ENCODE assay signal across 9 cellular contexts in genomic region chr19:1057185-1057857, GRCh38. TPM values are rescaled to one million over a fixed set of nuclear protein-coding genes. Genes with fewer than 3 reads are reported as not detected.
DNase-seq lines count a peak whose midpoint lies in the region; ATAC-seq, FAIRE-seq and TF ChIP-seq lines count a peak whose summit lies in the region.
"Had no signal": no experiment of that assay in that cellular context is flagged by ENCODE, and none has a peak within 500 bp of the region (broad histone marks: within the 10 kb centered on the region; RNA-seq: fewer than 3 reads in every experiment).

No MANE protein-coding gene starts in this region.

- H3K36me3 ChIP-seq in H1 (ENCODE audit: control insufficient read depth in 2 of 4, insufficient read depth in 4 of 4, low read length in 3 of 4) (peaks cover 0 to 49% (median 14%) of the 10 kb centered on the region in 4 experiments; a peak in 6 of 8 replicates), upper lobe of right lung (no peaks in the 10 kb centered on the region), gastrocnemius medialis (peaks cover 0 to 59% of the 10 kb centered on the region in 2 donors)

- H3K23ac ChIP-seq in H1 (ENCODE audit: insufficient read length): no peak overlapping the region

- in situ Hi-C loops in gastrocnemius medialis (cut with MboI; ENCODE audit: low sequenced_read_pairs in 4 of 4): no loop called here

- POLR2A ChIA-PET in RWPE1 (lab: Yijun Ruan, JAX; ENCODE audit: low non-redundant PET): no interaction called here
- POLR2A ChIA-PET in H1 (lab: Charles Lee; ENCODE audit: partially characterized antibody): interaction anchor here (1.0 to 3.0 kb wide), 6 partner anchors 9 to 29 kb away, joined by 3 to 12 read pairs (median 6); partner anchors contain the start of genes ABCA7 and ARHGAP45

- no peak overlapping the region for H4K5ac ChIP-seq in H1 (ENCODE audit: insufficient read length, low read depth, low read length)

- H3K27me3 ChIP-seq in H1 (replicated peaks in 1 of 4; ENCODE audit: control insufficient read depth in 3 of 4, extremely low read depth in 1 of 4, insufficient read depth in 3 of 4, low read length in 3 of 4) (no peaks in the 10 kb centered on the region; a peak in 1 of 7 replicates), upper lobe of right lung (no peaks in the 10 kb centered on the region), gastrocnemius medialis (no peaks in the 10 kb centered on the region)

- H2BK5ac ChIP-seq in H1 (ENCODE audit: low read depth, low read length): no peak overlapping the region

- no peak overlapping the region for H3K4me2 ChIP-seq in H1 (ENCODE audit: insufficient read depth in 1 of 2, low read depth in 2 of 2, low read length in 2 of 2)

- peaks cover 3% of the 10 kb centered on the region; the same call in 1 of the 2 replicates for H3K23me2 ChIP-seq in H1 (ENCODE audit: low read depth, low read length)

- peaks cover 0 to 2% of the 10 kb centered on the region in 2 experiments for H4K20me1 ChIP-seq in H1 (replicated peaks in 1 of 2; ENCODE audit: control insufficient read depth in 1 of 2, insufficient read depth in 2 of 2, low read length in 2 of 2)

- WGBS in H1 (ENCODE audit: extremely low coverage in 1 of 2, insufficient coverage in 1 of 2, insufficient read length in 1 of 2, insufficient replicate concordance in 2 of 2, low coverage in 1 of 2, low lambda C conversion rate in 2 of 2, missing lambda C conversion rate in 1 of 2), 2 experiments: 81% methylated on average over 3 of the region's 3 CpGs; no CpG with 5 or more reads in 1 of the 2 experiments

- H3K4me3 ChIP-seq in H1 (ENCODE audit: extremely low read depth in 1 of 4, insufficient read depth in 2 of 4, low read depth in 3 of 4, low read length in 4 of 4) (no peak overlapping the region), upper lobe of right lung (no peak overlapping the region), coronary artery (no peak overlapping the region), gastrocnemius medialis (no peak overlapping the region)

- TF ChIP-seq RAD21 in H1 (IDR thresholded peaks at IDR 0.05 in 1 of 2, conservative IDR thresholded peaks at IDR 0.05 in 1 of 2; ENCODE audit: low read depth in 2 of 2, low read length in 2 of 2): no peak

- DNase-seq in left ventricle myocardium superior: no peak
- DNase-seq in cardiac septum (ENCODE audit: low spot score): no peak
- DNase-seq in RWPE1 (ENCODE audit: low spot score): no peak
- DNase-seq in H1 (ENCODE audit: low read depth in 1 of 2, low spot score in 2 of 2): no peak
- DNase-seq in upper lobe of right lung: no peak
- no peak for DNase-seq in central memory CD4-positive, alpha-beta T cell
- no peak for DNase-seq in coronary artery (ENCODE audit: low spot score)
- no peak for DNase-seq in gastrocnemius medialis

- intact Hi-C loops in left ventricle myocardium superior (cut with micrococcal nuclease) (no loop called here), cardiac septum (cut with DNase I) (no loop called here), upper lobe of right lung (cut with DNase I) (no loop called here), gastrocnemius medialis (cut with DNase I; ENCODE audit: low total_unique reads) (no loop called here)

- H4K91ac ChIP-seq in H1 (replicated peaks; ENCODE audit: insufficient read length, low read length): no peak overlapping the region

- H3K4me1 ChIP-seq in H1 (replicated peaks in 1 of 4; ENCODE audit: control insufficient read depth in 3 of 4, insufficient read depth in 4 of 4, low read length in 3 of 4) (peaks cover 0 to 2% (median 0%) of the 10 kb centered on the region in 4 experiments; a peak in 1 of 7 replicates), upper lobe of right lung (no peaks in the 10 kb centered on the region), gastrocnemius medialis (no peaks in the 10 kb centered on the region)

- H3K9me3 ChIP-seq in H1 (ENCODE audit: insufficient read depth in 2 of 2, low read depth in 1 of 2, low read length in 1 of 2) (peaks cover 38 to 57% of the 10 kb centered on the region in 2 experiments), upper lobe of right lung (peaks cover 14% of the 10 kb centered on the region), gastrocnemius medialis (peaks cover 5 to 28% (median 6%) of the 10 kb centered on the region in 3 donors)

- H3K14ac ChIP-seq in H1 (ENCODE audit: insufficient read length): no peak overlapping the region

- CTCF ChIA-PET in RWPE1 (lab: Yijun Ruan, JAX) (interaction anchor here (0.7 kb wide), 1 partner anchor 20 kb away, joined by 3 read pairs; no protein-coding TSS in a partner anchor), H1 (lab: Charles Lee; ENCODE audit: partially characterized antibody) (interaction anchor here (0.6 to 2.4 kb wide), 5 partner anchors 8 to 287 kb away, joined by 3 to 10 read pairs (median 5); partner anchors contain the start of gene ARHGAP45)

- no peak overlapping the region for H2AFZ ChIP-seq in H1 (ENCODE audit: low read length)

- no peaks in the 10 kb centered on the region for H3K79me2 ChIP-seq in H1 (ENCODE audit: control insufficient read depth in 1 of 2, insufficient read depth in 2 of 2, low read length in 2 of 2)

- no peak overlapping the region for H2BK12ac ChIP-seq in H1 (ENCODE audit: low read depth, low read length)

- H3K9ac ChIP-seq in H1 (replicated peaks in 1 of 4; ENCODE audit: extremely low read depth in 1 of 4, low read depth in 3 of 4, low read length in 3 of 4): no peak overlapping the region

- ATAC-seq in left ventricle myocardium superior (peak; percentile 28), upper lobe of right lung (peak; percentile 65), gastrocnemius medialis (no peak)
- ATAC-seq: right cardiac atrium had no signal

- TF ChIP-seq CTCF in RWPE1 (conservative IDR thresholded peaks at IDR 0.05; ENCODE audit: low read depth): peak; percentile 33
- TF ChIP-seq CTCF in H1 (IDR thresholded peaks at IDR 0.05; ENCODE audit: control extremely low read depth in 1 of 3, insufficient read depth in 1 of 3, low read depth in 1 of 3, low read length in 3 of 3): no peak
- TF ChIP-seq CTCF in upper lobe of right lung (IDR thresholded peaks at IDR 0.05): peak; percentile 35
- no peak for TF ChIP-seq CTCF in coronary artery (IDR thresholded peaks at IDR 0.05)
- TF ChIP-seq CTCF in gastrocnemius medialis (IDR thresholded peaks at IDR 0.05 in 4 of 5, conservative IDR thresholded peaks at IDR 0.05 in 1 of 5): no peak

- H3K18ac ChIP-seq in H1 (ENCODE audit: extremely low read depth, low read length): no peak overlapping the region

- no peak overlapping the region for H4K8ac ChIP-seq in H1 (ENCODE audit: extremely low read depth, insufficient read depth, low read length)

- H2AK5ac ChIP-seq in H1 (ENCODE audit: low read depth, low read length): no peak overlapping the region

- FAIRE-seq in H1 (lab: Jason Lieb, UNC): no peak

- H3K27ac ChIP-seq in RWPE1 (0 out of 2 replicates have a peak overlapping the region, but pooled peaks have one; percentile 18), H1 (ENCODE audit: low read depth, low read length) (no peak overlapping the region), upper lobe of right lung (no peak overlapping the region), coronary artery (no peak overlapping the region), gastrocnemius medialis (no peak overlapping the region)

- no peak overlapping the region for H2BK120ac ChIP-seq in H1 (replicated peaks; ENCODE audit: low read depth, low read length)

- H3K79me1 ChIP-seq in H1 (ENCODE audit: low read depth, low read length): no peaks in the 10 kb centered on the region

- TF ChIP-seq POLR2A in H1 (IDR thresholded peaks at IDR 0.05; ENCODE audit: control extremely low read depth in 1 of 2, low read depth in 2 of 2, low read length in 2 of 2) (no peak), gastrocnemius medialis (IDR thresholded peaks at IDR 0.05) (no peak)

- no peak overlapping the region for H3K56ac ChIP-seq in H1 (replicated peaks; ENCODE audit: insufficient read length, low read depth, low read length)

- no peak for TF ChIP-seq EP300 in H1 (IDR thresholded peaks at IDR 0.05; ENCODE audit: borderline replicate concordance in 1 of 2, low read depth in 2 of 2, low read length in 2 of 2)

- no peak overlapping the region for H3K4ac ChIP-seq in H1 (replicated peaks; ENCODE audit: insufficient read length, low read depth, low read length)

- H2BK15ac ChIP-seq in H1 (ENCODE audit: low read length): no peak overlapping the region

- no peak overlapping the region for H2BK20ac ChIP-seq in H1 (ENCODE audit: low read length)

RNA-seq across cellular contexts. Expression of gene ARHGAP45, which starts 9.6 kb away (rescaled TPM):
- total RNA-seq in left ventricle myocardium superior: 6.0 TPM
- total RNA-seq in cardiac septum: 3.7 TPM
- 41.8 and 43.6 TPM in 2 replicates for total RNA-seq in H1 (2021; fragmentation: NEBNext Ultra II Directional; extraction: Animal tissue kit (Norgen Biotek cat#: 25700))
- polyA plus RNA-seq in H1 (2011; rRNA removed): 31.4 and 40.2 TPM in 2 replicates
- 36.8 TPM for polyA plus RNA-seq in H1 (2011; cell fraction: cytosol; rRNA removed)
- polyA plus RNA-seq in H1 (2011; cell fraction: nucleus; rRNA removed): 67.4 TPM
- 26.5 to 43.1 TPM (median 35.3 TPM) in 4 replicates for polyA plus RNA-seq in H1 (2012, experiment 1 of 2)
- 29.2 TPM for polyA plus RNA-seq in H1 (2012, experiment 2 of 2)
- 16.7 TPM for polyA plus RNA-seq in H1 (2013, experiment 1 of 2)
- polyA plus RNA-seq in H1 (2013, experiment 2 of 2): 16.2 TPM
- polyA minus RNA-seq in H1 (2011; rRNA and poly(A)+ RNA removed): 13.6 and 19.9 TPM in 2 replicates
- 28.4 TPM for polyA minus RNA-seq in H1 (2011; cell fraction: cytosol; rRNA and poly(A)+ RNA removed)
- 25.1 TPM for polyA minus RNA-seq in H1 (2011; cell fraction: nucleus; rRNA and poly(A)+ RNA removed)
- total RNA-seq in upper lobe of right lung: 98.2 TPM
- 1 to 10 TPM in 3 of 4 donors, under 1 TPM in 1; 0.83 to 7.6 (median 3.4) TPM for total RNA-seq in gastrocnemius medialis

RNA-seq across cellular contexts. Expression of gene ABCA7, which starts 17.4 kb away (rescaled TPM):
- total RNA-seq in left ventricle myocardium superior (9.4 TPM), cardiac septum (10.5 TPM), upper lobe of right lung (51.0 TPM), gastrocnemius medialis (10 to 100 TPM in 3 of 4 donors, 1 to 10 TPM in 1; 6.0 to 20.0 (median 15.0) TPM)
- 25.6 and 29.7 TPM in 2 replicates for total RNA-seq in H1 (2021; fragmentation: NEBNext Ultra II Directional; extraction: Animal tissue kit (Norgen Biotek cat#: 25700))
- polyA plus RNA-seq in H1 (2011; rRNA removed): 10.4 and 17.4 TPM in 2 replicates
- 11.0 TPM for polyA plus RNA-seq in H1 (2011; cell fraction: cytosol; rRNA removed)
- polyA plus RNA-seq in H1 (2011; cell fraction: nucleus; rRNA removed): 75.8 TPM
- 24.0 to 35.6 TPM (median 26.9 TPM) in 4 replicates for polyA plus RNA-seq in H1 (2012, experiment 1 of 2)
- 20.8 TPM for polyA plus RNA-seq in H1 (2012, experiment 2 of 2)
- 22.9 TPM for polyA plus RNA-seq in H1 (2013, experiment 1 of 2)
- 19.2 TPM for polyA plus RNA-seq in H1 (2013, experiment 2 of 2)
- 7.3 and 11.6 TPM in 2 replicates for polyA minus RNA-seq in H1 (2011; rRNA and poly(A)+ RNA removed)
- 17.7 TPM for polyA minus RNA-seq in H1 (2011; cell fraction: cytosol; rRNA and poly(A)+ RNA removed)
- 32.0 TPM for polyA minus RNA-seq in H1 (2011; cell fraction: nucleus; rRNA and poly(A)+ RNA removed)

RNA-seq across cellular contexts. Expression of gene CNN2, which starts 30.9 kb away (rescaled TPM):
- 94.0 TPM for total RNA-seq in left ventricle myocardium superior
- 44.8 TPM for total RNA-seq in cardiac septum
- 522 and 551 TPM in 2 replicates for total RNA-seq in H1 (2021; fragmentation: NEBNext Ultra II Directional; extraction: Animal tissue kit (Norgen Biotek cat#: 25700))
- polyA plus RNA-seq in H1 (2011; rRNA removed): 189 and 349 TPM in 2 replicates
- 238 TPM for polyA plus RNA-seq in H1 (2011; cell fraction: cytosol; rRNA removed)
- polyA plus RNA-seq in H1 (2011; cell fraction: nucleus; rRNA removed): 235 TPM
- polyA plus RNA-seq in H1 (2012, experiment 1 of 2): 294 to 464 TPM (median 423 TPM) in 4 replicates
- polyA plus RNA-seq in H1 (2012, experiment 2 of 2): 443 TPM
- 346 TPM for polyA plus RNA-seq in H1 (2013, experiment 1 of 2)
- 345 TPM for polyA plus RNA-seq in H1 (2013, experiment 2 of 2)
- polyA minus RNA-seq in H1 (2011; rRNA and poly(A)+ RNA removed): 314 and 396 TPM in 2 replicates
- 453 TPM for polyA minus RNA-seq in H1 (2011; cell fraction: cytosol; rRNA and poly(A)+ RNA removed)
- 127 TPM for polyA minus RNA-seq in H1 (2011; cell fraction: nucleus; rRNA and poly(A)+ RNA removed)
- total RNA-seq in upper lobe of right lung: 220 TPM
- total RNA-seq in gastrocnemius medialis: 10 to 100 TPM in 1 of 4 donors, 1 to 10 TPM in 3; 2.2 to 10.1 (median 4.1) TPM

RNA-seq across cellular contexts. Expression of gene RNU6-2, which starts 36.0 kb away (rescaled TPM):
- total RNA-seq in left ventricle myocardium superior (not detected), cardiac septum (not detected), upper lobe of right lung (not detected), gastrocnemius medialis (not detected)
- not detected in 2 replicates for total RNA-seq in H1 (2021; fragmentation: NEBNext Ultra II Directional; extraction: Animal tissue kit (Norgen Biotek cat#: 25700))
- polyA plus RNA-seq in H1 (2011; rRNA removed): not detected in 2 replicates
- not detected for polyA plus RNA-seq in H1 (2011; cell fraction: cytosol; rRNA removed)
- polyA plus RNA-seq in H1 (2011; cell fraction: nucleus; rRNA removed): not detected
- polyA plus RNA-seq in H1 (2012, experiment 1 of 2): not detected in 4 replicates
- polyA plus RNA-seq in H1 (2012, experiment 2 of 2): not detected
- not detected for polyA plus RNA-seq in H1 (2013, experiment 1 of 2)
- polyA plus RNA-seq in H1 (2013, experiment 2 of 2): not detected
- polyA minus RNA-seq in H1 (2011; rRNA and poly(A)+ RNA removed): under 0.01 TPM in 1 of 2 replicates, not detected in the other
- polyA minus RNA-seq in H1 (2011; cell fraction: cytosol; rRNA and poly(A)+ RNA removed): not detected
- not detected for polyA minus RNA-seq in H1 (2011; cell fraction: nucleus; rRNA and poly(A)+ RNA removed)
- total RNA-seq: right cardiac atrium had no signal
- polyA plus RNA-seq: right cardiac atrium had no signal

RNA-seq across cellular contexts. Expression of gene TMEM259, which starts 36.4 kb away (rescaled TPM):
- total RNA-seq in left ventricle myocardium superior (122 TPM), cardiac septum (125 TPM), upper lobe of right lung (167 TPM), gastrocnemius medialis (100 to 1,000 TPM in 3 of 4 donors, 10 to 100 TPM in 1; 98.5 to 150 (median 124) TPM)
- total RNA-seq in H1 (2021; fragmentation: NEBNext Ultra II Directional; extraction: Animal tissue kit (Norgen Biotek cat#: 25700)): 140 and 142 TPM in 2 replicates
- 243 and 343 TPM in 2 replicates for polyA plus RNA-seq in H1 (2011; rRNA removed)
- 180 TPM for polyA plus RNA-seq in H1 (2011; cell fraction: cytosol; rRNA removed)
- 1,170 TPM for polyA plus RNA-seq in H1 (2011; cell fraction: nucleus; rRNA removed)
- 46.9 to 137 TPM (median 125 TPM) in 4 replicates for polyA plus RNA-seq in H1 (2012, experiment 1 of 2)
- 87.4 TPM for polyA plus RNA-seq in H1 (2012, experiment 2 of 2)
- polyA plus RNA-seq in H1 (2013, experiment 1 of 2): 171 TPM
- polyA plus RNA-seq in H1 (2013, experiment 2 of 2): 163 TPM
- polyA minus RNA-seq in H1 (2011; rRNA and poly(A)+ RNA removed): 45.5 and 54.1 TPM in 2 replicates
- polyA minus RNA-seq in H1 (2011; cell fraction: cytosol; rRNA and poly(A)+ RNA removed): 55.7 TPM
- 124 TPM for polyA minus RNA-seq in H1 (2011; cell fraction: nucleus; rRNA and poly(A)+ RNA removed)

Comparison
In these comparisons a context has a peak if more than half of its experiments do, and no peak if none do; other contexts are left out.
1. ATAC-seq: peak in left ventricle myocardium superior (single experiment) and upper lobe of right lung (single experiment); none in gastrocnemius medialis (0 of 2).
2. CTCF ChIP-seq: peak in RWPE1 (single experiment) and upper lobe of right lung (single experiment); none in H1 (0 of 3), coronary artery (single experiment) and gastrocnemius medialis (0 of 5).